In the genomic region with DNA sequence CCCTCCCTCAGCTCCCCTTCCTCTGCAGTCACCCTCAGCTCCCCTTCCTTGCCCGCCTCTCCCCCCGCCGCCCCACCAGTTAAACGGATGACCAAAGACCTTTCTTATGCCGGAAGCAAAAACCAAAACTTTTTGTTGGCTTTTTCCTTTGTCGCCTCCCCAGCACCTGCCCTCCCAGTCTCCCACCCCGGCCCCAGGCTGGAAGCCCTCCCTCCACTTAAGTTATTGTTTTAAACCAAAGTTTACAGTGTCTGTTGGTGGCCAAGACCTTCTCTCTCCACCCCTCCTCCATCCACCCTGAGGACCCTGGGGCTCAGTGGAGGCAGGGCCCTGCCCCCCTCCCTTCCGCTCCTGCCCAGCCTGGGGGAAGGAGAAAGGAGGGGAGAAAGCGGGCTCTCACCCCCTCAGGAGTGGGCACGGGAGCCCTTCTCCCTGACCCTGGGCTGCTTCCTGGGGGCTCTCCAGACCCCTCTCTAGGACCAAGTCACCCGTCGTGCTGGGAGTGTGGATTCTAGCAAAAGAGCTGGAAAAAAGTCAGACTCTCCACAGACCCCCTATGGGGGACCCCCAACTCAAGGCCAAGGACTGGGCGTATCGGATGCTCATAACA, we compare ENCODE assay signal across 1 cellular context.
TF ChIP-seq lines count a peak whose summit lies in the region.

No MANE protein-coding gene starts in this region.

TF ChIP-seq in GM23338, 12 proteins besides CTCF, POLR2A, EP300 and RAD21 (continued from another document):
- TF ChIP-seq STAT1 (IDR thresholded peaks at IDR 0.05; ENCODE audit: unreplicated experiment) (no peak), EZH2 (IDR thresholded peaks at IDR 0.05; ENCODE audit: low read depth, unreplicated experiment) (no peak), ZNF114 (CRISPR knock-in tag; IDR thresholded peaks at IDR 0.05) (no peak)
